In genomic region chr7:81399461-81399860, GRCh38 we compare ENCODE assay signal across 26 cellular contexts.
"Had no signal": no experiment of that assay in that cellular context is flagged by ENCODE, and none has a peak within 500 bp of the region (broad histone marks: within the 10 kb centered on the region; RNA-seq: fewer than 3 reads in every experiment).

No MANE protein-coding gene starts in this region.

- H3K9me3 ChIP-seq: right atrium auricular region, suprapubic skin, tibial artery, upper lobe of right lung had no signal

- H3K27ac ChIP-seq: parathyroid adenoma, right atrium auricular region, suprapubic skin, tibial artery, upper lobe of right lung, VCaP had no signal

- H3K9ac ChIP-seq: parathyroid adenoma had no signal

- H3K36me3 ChIP-seq: right atrium auricular region, suprapubic skin, tibial artery, upper lobe of right lung had no signal

- H2AFZ ChIP-seq: parathyroid adenoma had no signal

- DNase-seq: activated CD4-positive, alpha-beta T cell treated with anti-CD3 and anti-CD28 coated beads for 4 hours; activated CD4-positive, alpha-beta T cell treated with anti-CD3 and anti-CD28 coated beads, Interleukin-2, amount 50 U/mL, for 4 hours; activated CD8-positive, alpha-beta memory T cell treated with anti-CD3 and anti-CD28 coated beads for 24 hours; activated effector memory CD4-positive, alpha-beta T cell treated with anti-CD3 and anti-CD28 coated beads, Interleukin-2, amount 50 U/mL, for 16 hours; activated naive CD4-positive, alpha-beta T cell treated with anti-CD3 and anti-CD28 coated beads, Interleukin-2, amount 10 ng/mL, durations not matched to agents 7 days and 5 days; activated naive CD8-positive, alpha-beta T cell treated with anti-CD3 and anti-CD28 coated beads, Interleukin-2, amount 10 ng/mL, durations not matched to agents 7 days and 5 days; amniotic stem cell; central memory CD4-positive, alpha-beta T cell; endodermal cell; head of caudate nucleus; hippocampal formation; kidney; left colon; mammary epithelial cell; midbrain; naive thymus-derived CD4-positive, alpha-beta T cell; stimulated activated CD4-positive, alpha-beta T cell treated with anti-CD3 and anti-CD28 coated beads, Interleukin-15, amount 100 ng/mL, for 24 hours; stimulated activated CD4-positive, alpha-beta T cell treated with anti-CD3 and anti-CD28 coated beads, Interleukin-2, amount 100 ng/mL, for 24 hours; stimulated activated naive B cell treated with anti-CD40 and anti-IgM and Interleukin-4, amounts not matched to agents 10 μg/mL and 1 μg/mL and 100 μg/mL, for 72 hours; tibial artery; upper lobe of right lung had no signal

- H3K4me1 ChIP-seq: parathyroid adenoma, right atrium auricular region, suprapubic skin, tibial artery, upper lobe of right lung had no signal

- H3K4me3 ChIP-seq: right atrium auricular region, suprapubic skin, tibial artery, upper lobe of right lung had no signal

- ATAC-seq: esophagus mucosa; left colon; naive thymus-derived CD4-positive, alpha-beta T cell; stimulated activated naive B cell treated with anti-CD40 and anti-IgM and Interleukin-4, amounts not matched to agents 10 μg/mL and 1 μg/mL and 100 μg/mL, for 72 hours; upper lobe of right lung had no signal

- H3K27me3 ChIP-seq: right atrium auricular region, suprapubic skin, tibial artery, upper lobe of right lung had no signal
